1 cellular context compared by ENCODE assay signal in the genomic region with DNA sequence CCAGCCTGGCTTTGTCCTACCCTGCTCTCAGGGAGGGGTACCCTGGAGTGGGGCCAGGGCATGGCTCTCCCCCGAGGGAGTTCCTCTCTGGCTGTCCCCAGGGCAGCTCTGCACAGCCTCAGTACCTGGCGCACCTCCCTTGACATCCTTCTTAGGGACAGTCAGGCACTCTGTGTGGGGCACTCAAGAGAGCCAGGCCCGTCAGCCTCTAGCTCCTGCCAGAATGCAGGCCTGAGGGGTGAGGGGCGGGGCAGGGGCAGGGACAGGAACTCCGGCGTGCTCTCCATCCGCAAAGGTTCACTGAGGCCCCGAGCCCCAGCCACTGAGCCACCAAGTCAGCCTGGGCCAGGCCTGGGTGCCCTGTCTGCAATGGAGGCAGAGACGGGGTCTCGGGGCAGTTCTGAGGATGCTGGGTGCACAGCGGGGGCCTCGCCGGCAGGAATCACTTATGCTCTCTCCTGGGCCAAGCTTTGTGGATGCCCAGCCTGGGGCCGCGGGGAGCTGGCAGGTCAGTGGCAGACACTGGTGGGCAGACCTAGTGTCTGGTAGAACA.
TF ChIP-seq lines count a peak whose summit lies in the region.

No MANE protein-coding gene starts in this region.

TF ChIP-seq in HCT116, 20 proteins besides CTCF, POLR2A, EP300 and RAD21 (continued from another document):
- TF ChIP-seq, protein P1, sequence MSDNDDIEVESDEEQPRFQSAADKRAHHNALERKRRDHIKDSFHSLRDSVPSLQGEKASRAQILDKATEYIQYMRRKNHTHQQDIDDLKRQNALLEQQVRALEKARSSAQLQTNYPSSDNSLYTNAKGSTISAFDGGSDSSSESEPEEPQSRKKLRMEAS (IDR thresholded peaks at IDR 0.05): no peak
- TF ChIP-seq EZH2phosphoT487 (IDR thresholded peaks at IDR 0.05; ENCODE audit: borderline replicate concordance) (no peak), JUND (IDR thresholded peaks at IDR 0.05) (no peak), YY1 (IDR thresholded peaks at IDR 0.05; ENCODE audit: extremely low read depth, insufficient replicate concordance, low read depth, low read length) (no peak), ZNF274 (IDR thresholded peaks at IDR 0.05; ENCODE audit: low read depth, low read length) (no peak), CEBPB (IDR thresholded peaks at IDR 0.05; ENCODE audit: low read depth) (no peak), ELF1 (IDR thresholded peaks at IDR 0.05; ENCODE audit: borderline replicate concordance, low read depth) (no peak), SIN3A (IDR thresholded peaks at IDR 0.05; ENCODE audit: low read depth) (no peak), SRF (IDR thresholded peaks at IDR 0.05; ENCODE audit: low read depth) (no peak), SP1 (IDR thresholded peaks at IDR 0.05; ENCODE audit: low read depth) (no peak), CBX3 (IDR thresholded peaks at IDR 0.05; ENCODE audit: low read depth) (no peak), FOSL1 (IDR thresholded peaks at IDR 0.05; ENCODE audit: low read depth) (no peak)
- TF ChIP-seq, protein P2, sequence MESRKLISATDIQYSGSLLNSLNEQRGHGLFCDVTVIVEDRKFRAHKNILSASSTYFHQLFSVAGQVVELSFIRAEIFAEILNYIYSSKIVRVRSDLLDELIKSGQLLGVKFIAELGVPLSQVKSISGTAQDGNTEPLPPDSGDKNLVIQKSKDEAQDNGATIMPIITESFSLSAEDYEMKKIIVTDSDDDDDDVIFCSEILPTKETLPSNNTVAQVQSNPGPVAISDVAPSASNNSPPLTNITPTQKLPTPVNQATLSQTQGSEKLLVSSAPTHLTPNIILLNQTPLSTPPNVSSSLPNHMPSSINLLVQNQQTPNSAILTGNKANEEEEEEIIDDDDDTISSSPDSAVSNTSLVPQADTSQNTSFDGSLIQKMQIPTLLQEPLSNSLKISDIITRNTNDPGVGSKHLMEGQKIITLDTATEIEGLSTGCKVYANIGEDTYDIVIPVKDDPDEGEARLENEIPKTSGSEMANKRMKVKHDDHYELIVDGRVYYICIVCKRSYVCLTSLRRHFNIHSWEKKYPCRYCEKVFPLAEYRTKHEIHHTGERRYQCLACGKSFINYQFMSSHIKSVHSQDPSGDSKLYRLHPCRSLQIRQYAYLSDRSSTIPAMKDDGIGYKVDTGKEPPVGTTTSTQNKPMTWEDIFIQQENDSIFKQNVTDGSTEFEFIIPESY (IDR thresholded peaks at IDR 0.05; ENCODE audit: extremely low read depth, insufficient replicate concordance, low read length): no peak
